In the genomic region with DNA sequence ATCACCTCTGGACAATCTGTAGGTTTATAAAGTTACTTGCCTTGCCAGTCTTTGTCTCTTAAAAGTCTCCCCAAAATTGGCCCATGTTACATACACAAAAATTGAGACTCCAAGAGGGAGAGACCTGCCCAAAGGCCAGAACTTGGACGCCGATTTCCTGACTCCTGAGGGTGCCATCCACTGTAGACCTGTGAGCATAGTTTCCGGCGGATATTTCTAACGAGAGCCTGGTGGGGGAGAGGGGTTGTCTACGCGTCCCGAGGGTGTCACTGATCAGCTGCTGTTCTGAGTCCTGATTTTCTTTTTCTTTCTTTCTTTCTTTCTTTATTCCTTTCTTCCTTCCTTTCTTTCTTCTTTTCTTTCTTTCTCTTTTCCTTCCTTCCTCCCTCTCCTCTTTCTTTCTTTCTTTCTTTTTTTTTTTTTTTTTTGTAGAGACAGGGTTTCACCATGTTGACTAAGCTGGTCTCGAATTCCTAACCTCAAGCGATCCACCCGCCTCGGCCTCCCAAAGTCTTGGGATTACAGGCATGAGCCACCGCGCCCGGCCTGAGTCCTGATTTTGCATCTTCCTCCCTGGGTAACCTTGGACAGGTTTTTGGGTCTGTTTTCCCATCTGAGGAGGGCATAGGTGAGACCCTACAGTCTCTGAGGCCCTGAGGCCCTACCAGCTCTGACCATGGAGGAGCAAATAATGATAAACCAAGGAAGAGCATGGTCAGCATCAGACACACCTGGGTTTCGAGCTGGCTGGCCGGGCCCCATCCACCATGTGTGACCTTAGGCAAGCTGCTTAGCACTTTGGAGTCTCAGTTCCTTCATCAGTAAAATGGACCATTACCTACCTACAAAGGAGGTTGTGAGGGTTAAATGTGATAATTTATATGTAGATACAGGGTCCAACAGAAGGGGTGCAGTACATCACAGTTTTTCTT, we compare ENCODE assay signal across 9 cellular contexts. TPM values are rescaled to one million over a fixed set of nuclear protein-coding genes. Genes with fewer than 3 reads are reported as not detected.
A peak's percentile ranks its signal among the peaks of the same experiment; 100 is the strongest.
DNase-seq lines count a peak whose midpoint lies in the region; ATAC-seq, FAIRE-seq and TF ChIP-seq lines count a peak whose summit lies in the region.
"Had no signal": no experiment of that assay in that cellular context is flagged by ENCODE, and none has a peak within 500 bp of the region (broad histone marks: within the 10 kb centered on the region; RNA-seq: fewer than 3 reads in every experiment).

No MANE protein-coding gene starts in this region.

- peak overlapping the region; percentile 73 for H3K4me2 ChIP-seq in A549
- H3K4me2 ChIP-seq in astrocyte (ENCODE audit: low read length) = peak overlapping the region; percentile 64

- peaks cover 14% of the 10 kb centered on the region for H3K36me3 ChIP-seq in astrocyte (ENCODE audit: insufficient read depth, low read length)

- peak overlapping the region; percentile 43 for H2AFZ ChIP-seq in astrocyte (ENCODE audit: low read depth, low read length)

- no peak overlapping the region for H3K9ac ChIP-seq in astrocyte (ENCODE audit: low read length)

- no peak for ATAC-seq in A549
- ATAC-seq in natural killer cell treated with Interleukin-12 subunit alpha and Interleukin-12 subunit beta and Interleukin-15 and Interleukin-18, amount 100 ng/mL, for 72 hours = no peak
- ATAC-seq in GM18519 (IDR thresholded peaks at IDR 0.05; ENCODE audit: low FRiP score, unreplicated experiment) = no peak
- ATAC-seq in HG03457 (IDR thresholded peaks at IDR 0.05; ENCODE audit: unreplicated experiment) = no peak

- no peaks in the 10 kb centered on the region for H3K9me3 Mint-ChIP-seq in HFFc6
- no peaks in the 10 kb centered on the region for H3K9me3 Mint-ChIP-seq in astrocyte (ENCODE audit: unreplicated experiment)
- no peaks in the 10 kb centered on the region for H3K9me3 Mint-ChIP-seq in natural killer cell treated with Interleukin-12 subunit alpha and Interleukin-12 subunit beta and Interleukin-15 and Interleukin-18, amount 100 ng/mL, for 72 hours

- peaks cover 27% of the 10 kb centered on the region for H3K4me1 Mint-ChIP-seq in HFFc6 (ENCODE audit: low read depth)
- peaks cover 7% of the 10 kb centered on the region for H3K4me1 Mint-ChIP-seq in astrocyte (ENCODE audit: low read depth, unreplicated experiment)
- peaks cover 17 to 26% of the 10 kb centered on the region in 2 donors for H3K4me1 Mint-ChIP-seq in natural killer cell treated with Interleukin-12 subunit alpha and Interleukin-12 subunit beta and Interleukin-15 and Interleukin-18, amount 100 ng/mL, for 72 hours (ENCODE audit: low read depth in 2 of 2)

- 0 out of 3 replicates have a peak overlapping the region, but pooled peaks have one; percentile 93 for H3K4me3 ChIP-seq in A549
- no peak overlapping the region for H3K4me3 ChIP-seq in astrocyte (ENCODE audit: insufficient read depth, low read depth, low read length)

- no peak for TF ChIP-seq POLR2A in A549 (IDR thresholded peaks at IDR 0.05; ENCODE audit: low read length)

- peaks cover 26% of the 10 kb centered on the region for H4K20me1 ChIP-seq in astrocyte (ENCODE audit: insufficient read depth, low read length)

- H3K9me3 ChIP-seq in A549 (no peaks in the 10 kb centered on the region), astrocyte (ENCODE audit: insufficient read depth, low read depth, low read length) (no peaks in the 10 kb centered on the region)

- TF ChIP-seq RAD21 in A549 (conservative IDR thresholded peaks at IDR 0.05 in 1 of 2, IDR thresholded peaks at IDR 0.05 in 1 of 2) = no peak

- H3K36me3 Mint-ChIP-seq in HFFc6 (ENCODE audit: low read depth) (peaks cover 8% of the 10 kb centered on the region), astrocyte (ENCODE audit: low read depth, unreplicated experiment) (no peaks in the 10 kb centered on the region)
- peaks cover 5% of the 10 kb centered on the region for H3K36me3 Mint-ChIP-seq in natural killer cell treated with Interleukin-12 subunit alpha and Interleukin-12 subunit beta and Interleukin-15 and Interleukin-18, amount 100 ng/mL, for 72 hours

- no peaks in the 10 kb centered on the region for H3K27me3 ChIP-seq in astrocyte (ENCODE audit: insufficient read depth, low read length)

- peak overlapping the region; percentile 33; the same call in 1 of the 2 replicates for H3K27ac Mint-ChIP-seq in HFFc6
- peak overlapping the region; percentile 41 for H3K27ac Mint-ChIP-seq in astrocyte (ENCODE audit: unreplicated experiment)
- H3K27ac Mint-ChIP-seq in natural killer cell treated with Interleukin-12 subunit alpha and Interleukin-12 subunit beta and Interleukin-15 and Interleukin-18, amount 100 ng/mL, for 72 hours = peak overlapping the region in 1 of 2 donors; percentile 27

- H3K27ac ChIP-seq in A549 = peak overlapping the region in 1 of 2 experiments; percentile 45; a peak in 2 of 6 replicates
- H3K27ac ChIP-seq in astrocyte (ENCODE audit: low read depth, low read length) = no peak overlapping the region

- FAIRE-seq in A549 (lab: Jason Lieb, UNC) = no peak
- FAIRE-seq in astrocyte (lab: Jason Lieb, UNC) = no peak
- FAIRE-seq: bronchial epithelial cell had no signal

- TF ChIP-seq CTCF in A549 (IDR thresholded peaks at IDR 0.05) (no peak), HFFc6 (IDR thresholded peaks at IDR 0.05) (no peak), astrocyte (IDR thresholded peaks at IDR 0.05; ENCODE audit: insufficient read depth, low read depth, low read length) (no peak)

- TF ChIP-seq EP300 in A549 (IDR thresholded peaks at IDR 0.05) = no peak

- no peak for DNase-seq in A549 (ENCODE audit: low read depth in 1 of 2, low spot score in 1 of 2)
- no peak for DNase-seq in HFFc6
- DNase-seq in astrocyte (ENCODE audit: low read depth) = no peak
- no peak for DNase-seq in natural killer cell treated with Interleukin-12 subunit alpha and Interleukin-12 subunit beta and Interleukin-15 and Interleukin-18, amount 100 ng/mL, for 72 hours (ENCODE audit: low spot score)
- DNase-seq in mucosa of gallbladder (ENCODE audit: low spot score) = no peak
- DNase-seq in DMS79 (lab: John Stamatoyannopoulos, UW) = no peak

- CTCF ChIA-PET in A549 (lab: Yijun Ruan, JAX) = interaction anchor here (0.6 to 11.3 kb wide), 37 partner anchors 10 to 569 kb away, joined by 3 to 224 read pairs (median 5); partner anchors contain the start of genes HASPIN and P2RX1

- peaks cover 17% of the 10 kb centered on the region for H3K4me1 ChIP-seq in A549
- peaks cover 6% of the 10 kb centered on the region for H3K4me1 ChIP-seq in astrocyte (ENCODE audit: insufficient read depth, low read length)

- H3K79me2 ChIP-seq in astrocyte (ENCODE audit: insufficient read depth, low read length) = peaks cover 38% of the 10 kb centered on the region

- POLR2A ChIA-PET in A549 (lab: Yijun Ruan, JAX) = interaction anchor here (0.6 to 1.8 kb wide), 8 partner anchors 10 to 296 kb away, joined by 3 to 10 read pairs (median 4); partner anchors contain the start of genes CYB5D2 and HASPIN

- H3K4me3 Mint-ChIP-seq in HFFc6 (peak overlapping the region; percentile 99), astrocyte (ENCODE audit: unreplicated experiment) (peak overlapping the region; percentile 71)
- peak overlapping the region; percentile 93 for H3K4me3 Mint-ChIP-seq in natural killer cell treated with Interleukin-12 subunit alpha and Interleukin-12 subunit beta and Interleukin-15 and Interleukin-18, amount 100 ng/mL, for 72 hours

- H3K27me3 Mint-ChIP-seq in HFFc6 (ENCODE audit: insufficient read depth) (peaks cover 9% of the 10 kb centered on the region; the same call in 1 of the 2 replicates), astrocyte (ENCODE audit: low read depth, unreplicated experiment) (peaks cover 24% of the 10 kb centered on the region)
- H3K27me3 Mint-ChIP-seq in natural killer cell treated with Interleukin-12 subunit alpha and Interleukin-12 subunit beta and Interleukin-15 and Interleukin-18, amount 100 ng/mL, for 72 hours = peaks cover 5 to 15% of the 10 kb centered on the region in 2 donors

- WGBS in A549 (ENCODE audit: missing lambda C conversion rate) = 71% methylated on average over 17 of the region's 17 CpGs

TF ChIP-seq in A549, 52 proteins besides CTCF, POLR2A, EP300 and RAD21 (continues in another document):
- no peak for TF ChIP-seq KDM1A (IDR thresholded peaks at IDR 0.05; ENCODE audit: low read depth)
- no peak for TF ChIP-seq RARB (CRISPR knock-in tag; IDR thresholded peaks at IDR 0.05)

RNA-seq across cellular contexts. Expression of gene NCBP3, which starts 1.0 kb away (rescaled TPM):
- polyA plus RNA-seq in A549 (2011; rRNA removed) (27.7 and 32.7 TPM in 2 replicates), A549 (2017; fragmentation: RNase III; extraction: RNeasy Plus Mini Kit Qiagen cat#74134 plus additional on column Dnase treatment) (36.2 to 37.0 TPM (median 36.6 TPM) in 3 replicates)
- 10.2 and 14.4 TPM in 2 replicates for polyA plus RNA-seq in A549 (2012; cell fraction: cytosol; rRNA removed)
- polyA plus RNA-seq in A549 (2012; cell fraction: nucleus; rRNA removed) = 10.1 and 19.4 TPM in 2 replicates
- 14.9 and 17.6 TPM in 2 replicates for polyA minus RNA-seq in A549 (2011; rRNA and poly(A)+ RNA removed)
- 10 to 100 TPM; 22.4 to 28.6 (median 25.3) TPM for total RNA-seq in HFFc6 (2021; fragmentation: NEBNext Ultra II Directional; extraction: Animal tissue kit (Norgen Biotek cat#: 25700))
- total RNA-seq in astrocyte (44.5 and 46.7 TPM in 2 replicates), mucosa of gallbladder (39.0 TPM)
- 10 to 100 TPM; 52.4 to 71.9 TPM for total RNA-seq in natural killer cell treated with Interleukin-12 subunit alpha and Interleukin-12 subunit beta and Interleukin-15 and Interleukin-18, amount 100 ng/mL, for 72 hours

RNA-seq across cellular contexts. Expression of gene CAMKK1, which starts 45.8 kb away (rescaled TPM):
- polyA plus RNA-seq in A549 (2011; rRNA removed) = 6.9 and 7.7 TPM in 2 replicates
- 17.0 and 21.1 TPM in 2 replicates for polyA plus RNA-seq in A549 (2012; cell fraction: cytosol; rRNA removed)
- 44.0 and 47.1 TPM in 2 replicates for polyA plus RNA-seq in A549 (2012; cell fraction: nucleus; rRNA removed)
- polyA plus RNA-seq in A549 (2017; fragmentation: RNase III; extraction: RNeasy Plus Mini Kit Qiagen cat#74134 plus additional on column Dnase treatment) = 12.6 to 15.3 TPM (median 14.8 TPM) in 3 replicates
- 10.2 and 11.8 TPM in 2 replicates for polyA minus RNA-seq in A549 (2011; rRNA and poly(A)+ RNA removed)
- total RNA-seq in HFFc6 (2021; fragmentation: NEBNext Ultra II Directional; extraction: Animal tissue kit (Norgen Biotek cat#: 25700)) = 1 to 10 TPM; 5.4 to 6.9 (median 6.0) TPM
- 3.8 and 5.1 TPM in 2 replicates for total RNA-seq in astrocyte
- 1 to 10 TPM; 1.5 to 3.3 TPM for total RNA-seq in natural killer cell treated with Interleukin-12 subunit alpha and Interleukin-12 subunit beta and Interleukin-15 and Interleukin-18, amount 100 ng/mL, for 72 hours
- 6.6 TPM for total RNA-seq in mucosa of gallbladder

RNA-seq across cellular contexts. Expression of gene ITGAE, which starts 46.0 kb away (rescaled TPM):
- polyA plus RNA-seq in A549 (2011; rRNA removed) (154 and 165 TPM in 2 replicates), A549 (2017; fragmentation: RNase III; extraction: RNeasy Plus Mini Kit Qiagen cat#74134 plus additional on column Dnase treatment) (151 to 158 TPM (median 156 TPM) in 3 replicates)
- polyA plus RNA-seq in A549 (2012; cell fraction: cytosol; rRNA removed) = 89.1 and 107 TPM in 2 replicates
- 30.4 and 35.7 TPM in 2 replicates for polyA plus RNA-seq in A549 (2012; cell fraction: nucleus; rRNA removed)
- 13.0 and 13.7 TPM in 2 replicates for polyA minus RNA-seq in A549 (2011; rRNA and poly(A)+ RNA removed)
- total RNA-seq in HFFc6 (2021; fragmentation: NEBNext Ultra II Directional; extraction: Animal tissue kit (Norgen Biotek cat#: 25700)) = 10 to 100 TPM; 28.2 to 35.0 (median 30.8) TPM
- total RNA-seq in astrocyte (23.3 and 30.9 TPM in 2 replicates), mucosa of gallbladder (21.2 TPM)
- total RNA-seq in natural killer cell treated with Interleukin-12 subunit alpha and Interleukin-12 subunit beta and Interleukin-15 and Interleukin-18, amount 100 ng/mL, for 72 hours = 10 to 100 TPM; 73.9 to 97.8 TPM
